Comparison of ENCODE assay signal across 16 cellular contexts in genomic region chr9:113179839-113180238, GRCh38.
"Had no signal": no experiment of that assay in that cellular context is flagged by ENCODE, and none has a peak within 500 bp of the region (broad histone marks: within the 10 kb centered on the region; RNA-seq: fewer than 3 reads in every experiment).

No MANE protein-coding gene starts in this region.

- H3K79me2 ChIP-seq: hepatocyte had no signal

- H3K4me3 Mint-ChIP-seq: activated naive CD4-positive, alpha-beta T cell treated with anti-CD3 and anti-CD28 coated beads for 36 hours; natural killer cell treated with Interleukin-12 subunit alpha and Interleukin-12 subunit beta and Interleukin-15 and Interleukin-18, amount 100 ng/mL, for 72 hours; stimulated activated naive CD8-positive, alpha-beta T cell treated with anti-CD3 and anti-CD28 coated beads, Interleukin-15, Interleukin-2, amounts not matched to agents 100 ng/mL and 50 ng/mL, for 24 hours had no signal

- H3K4me3 ChIP-seq: ascending aorta, gastroesophageal sphincter, hepatocyte, smooth muscle cell, suprapubic skin had no signal

- H3K27ac ChIP-seq: ascending aorta, gastroesophageal sphincter, hepatocyte, suprapubic skin had no signal

- H2AFZ ChIP-seq: hepatocyte had no signal

- H3K27ac Mint-ChIP-seq: activated naive CD4-positive, alpha-beta T cell treated with anti-CD3 and anti-CD28 coated beads for 36 hours; natural killer cell treated with Interleukin-12 subunit alpha and Interleukin-12 subunit beta and Interleukin-15 and Interleukin-18, amount 100 ng/mL, for 72 hours; stimulated activated naive CD8-positive, alpha-beta T cell treated with anti-CD3 and anti-CD28 coated beads, Interleukin-15, Interleukin-2, amounts not matched to agents 100 ng/mL and 50 ng/mL, for 24 hours had no signal

- H3K4me2 ChIP-seq: hepatocyte, smooth muscle cell had no signal

- H3K9me3 ChIP-seq: ascending aorta, gastroesophageal sphincter, suprapubic skin had no signal

- H3K9me3 Mint-ChIP-seq: activated naive CD4-positive, alpha-beta T cell treated with anti-CD3 and anti-CD28 coated beads for 36 hours; natural killer cell treated with Interleukin-12 subunit alpha and Interleukin-12 subunit beta and Interleukin-15 and Interleukin-18, amount 100 ng/mL, for 72 hours; stimulated activated naive CD8-positive, alpha-beta T cell treated with anti-CD3 and anti-CD28 coated beads, Interleukin-15, Interleukin-2, amounts not matched to agents 100 ng/mL and 50 ng/mL, for 24 hours had no signal

- H3K4me1 ChIP-seq: ascending aorta, gastroesophageal sphincter, suprapubic skin had no signal

- ATAC-seq: gastroesophageal sphincter; natural killer cell treated with Interleukin-12 subunit alpha and Interleukin-12 subunit beta and Interleukin-15 and Interleukin-18, amount 100 ng/mL, for 72 hours had no signal

- DNase-seq: activated CD4-positive, CD25-positive, alpha-beta regulatory T cell treated with anti-CD3 and anti-CD28 coated beads, Interleukin-2, amount 50 U/mL, for 72 hours; activated naive CD4-positive, alpha-beta T cell treated with anti-CD3 and anti-CD28 coated beads for 36 hours; activated T-cell treated with anti-CD3 and anti-CD28 coated beads for 4 hours; erythroblast; mesendoderm; stimulated activated CD4-positive, alpha-beta T cell treated with anti-CD3 and anti-CD28 coated beads, Interleukin-4, amount 100 ng/mL, for 4 hours; stimulated activated CD8-positive, alpha-beta memory T cell treated with anti-CD3 and anti-CD28 coated beads, Interleukin-4, amount 100 ng/mL, for 48 hours; T1000; trophoblast cell had no signal

- H3K27me3 ChIP-seq: ascending aorta, gastroesophageal sphincter, hepatocyte, suprapubic skin had no signal
